Comparison of ENCODE assay signal across 8 cellular contexts in genomic region chr22:24208012-24208749, GRCh38. TPM values are rescaled to one million over a fixed set of nuclear protein-coding genes. Genes with fewer than 3 reads are reported as not detected.
A peak's percentile ranks its signal among the peaks of the same experiment; 100 is the strongest.
DNase-seq lines count a peak whose midpoint lies in the region; ATAC-seq and TF ChIP-seq lines count a peak whose summit lies in the region.

No MANE protein-coding gene starts in this region.

- no peaks in the 10 kb centered on the region for H3K79me2 ChIP-seq in GM23338 (replicated peaks; ENCODE audit: insufficient read depth)

- no peaks in the 10 kb centered on the region for H4K20me1 ChIP-seq in GM23338 (replicated peaks; ENCODE audit: insufficient read depth)

- H3K27ac ChIP-seq in GM23338 (ENCODE audit: low read depth): no peak overlapping the region

- peaks cover 5% of the 10 kb centered on the region; the same call in 1 of the 2 replicates for H3K4me1 ChIP-seq in GM23338 (ENCODE audit: insufficient read depth)

- H3K4me2 ChIP-seq in GM23338: no peak overlapping the region

- ATAC-seq in GM23338: no peak
- ATAC-seq in HG02981 (IDR thresholded peaks at IDR 0.05; ENCODE audit: unreplicated experiment): no peak
- ATAC-seq in HG02884 (IDR thresholded peaks at IDR 0.05; ENCODE audit: unreplicated experiment): no peak

- no peak for DNase-seq in GM23338 (ENCODE audit: low spot score)
- DNase-seq in SIG-M5 treated with dmso at 0.1 percent for 504 hours (lab: John Stamatoyannopoulos, UW; ENCODE audit: unreplicated experiment): peak; percentile 93
- peak; percentile 50 for DNase-seq in epidermal melanocyte (ENCODE audit: insufficient read length, low spot score)
- DNase-seq in myocyte (ENCODE audit: low read depth): peak; percentile 73
- DNase-seq in cortex of kidney (lab: John Stamatoyannopoulos, UW): no peak
- no peak for DNase-seq in NCI-H128 (lab: John Stamatoyannopoulos, UW; ENCODE audit: unreplicated experiment)

- peaks cover 21% of the 10 kb centered on the region for H3K9me3 Mint-ChIP-seq in GM23338

- H3K4me1 Mint-ChIP-seq in GM23338: peaks cover 20% of the 10 kb centered on the region

- H3K36me3 Mint-ChIP-seq in GM23338 (ENCODE audit: low read depth): peaks cover 14% of the 10 kb centered on the region

- H3F3A ChIP-seq in GM23338 (replicated peaks; ENCODE audit: low read depth): no peaks in the 10 kb centered on the region

- no peak overlapping the region for H2AFZ ChIP-seq in GM23338

- no peak overlapping the region for H3K4me3 Mint-ChIP-seq in GM23338

- H3K27me3 ChIP-seq in GM23338 (ENCODE audit: insufficient read depth): no peaks in the 10 kb centered on the region

- peak overlapping the region; percentile 52; the same call in 1 of the 2 replicates for H3K27ac Mint-ChIP-seq in GM23338

- no peak overlapping the region for H3K4me3 ChIP-seq in GM23338

- no peak for TF ChIP-seq CTCF in GM23338 (conservative IDR thresholded peaks at IDR 0.05; ENCODE audit: low read depth in 2 of 2)

- no peaks in the 10 kb centered on the region for H3K9me2 ChIP-seq in GM23338 (ENCODE audit: insufficient read depth)

- H3K27me3 Mint-ChIP-seq in GM23338 (ENCODE audit: insufficient read depth, low read depth, poor library complexity): peaks cover 2% of the 10 kb centered on the region

- H3K36me3 ChIP-seq in GM23338 (ENCODE audit: insufficient read depth): no peaks in the 10 kb centered on the region; the same call in 1 of the 2 replicates

TF ChIP-seq in GM23338, 12 proteins besides CTCF, POLR2A, EP300 and RAD21:
- TF ChIP-seq JUNB (IDR thresholded peaks at IDR 0.05; ENCODE audit: unreplicated experiment) (no peak), ZNF114 (CRISPR knock-in tag; IDR thresholded peaks at IDR 0.05) (no peak), NANOG (IDR thresholded peaks at IDR 0.05; ENCODE audit: borderline replicate concordance) (no peak), ETS1 (IDR thresholded peaks at IDR 0.05) (no peak), ZNF462 (CRISPR knock-in tag; IDR thresholded peaks at IDR 0.05) (no peak)
TF ChIP-seq in GM23338: peak in this region for 0.

RNA-seq across cellular contexts. Expression of gene SUSD2, which starts 26.9 kb away (rescaled TPM):
- 2.1 and 2.2 TPM in 2 replicates for total RNA-seq in GM23338 (2014; rRNA removed; shearing (Covaris generic))
- polyA plus RNA-seq in GM23338 (2016; fragmentation: Nextera tagmentation; extraction: Ambion mirVana): 0.68 and 0.74 TPM in 2 replicates
- 0.10 and 0.13 TPM in 2 replicates for total RNA-seq in myocyte
- 0.13 TPM for polyA plus RNA-seq in myocyte (2012)

RNA-seq across cellular contexts. Expression of gene GGT5, which starts 36.7 kb away (rescaled TPM):
- total RNA-seq in GM23338 (2014; rRNA removed; shearing (Covaris generic)): not detected in 2 replicates
- not detected in 2 replicates for polyA plus RNA-seq in GM23338 (2016; fragmentation: Nextera tagmentation; extraction: Ambion mirVana)
- 20.5 and 30.7 TPM in 2 replicates for total RNA-seq in myocyte
- 16.2 TPM for polyA plus RNA-seq in myocyte (2012)

Comparison
In these comparisons a context has a peak if more than half of its experiments do, and no peak if none do; other contexts are left out.
1. DNase-seq: peak in SIG-M5 treated with dmso at 0.1 percent for 504 hours (single experiment), epidermal melanocyte (single experiment) and myocyte (single experiment); none in GM23338 (single experiment), cortex of kidney (single experiment) and NCI-H128 (single experiment).
2. RNA of gene GGT5, which starts 36.7 kb away (total RNA-seq): 20.5 to 30.7 TPM in myocyte; not detected in GM23338; every median in the first group is over 10 times any median in the second.